In genomic region chr19:47112664-47113445, GRCh38 we compare ENCODE assay signal across 8 cellular contexts. TPM values are rescaled to one million over a fixed set of nuclear protein-coding genes. Genes with fewer than 3 reads are reported as not detected.
DNase-seq lines count a peak whose midpoint lies in the region; ATAC-seq and TF ChIP-seq lines count a peak whose summit lies in the region.

No MANE protein-coding gene starts in this region.

- H3K4me1 Mint-ChIP-seq in IgD-negative memory B cell, result peaks cover 20 to 31% (median 24%) of the 10 kb centered on the region in 3 donors

- H3K36me3 Mint-ChIP-seq in IgD-negative memory B cell, result peaks cover 5% of the 10 kb centered on the region

- peak; percentile 99 for DNase-seq in DMS153 (lab: John Stamatoyannopoulos, UW)
- peak; percentile 100 for DNase-seq in OCI-M1 (lab: John Stamatoyannopoulos, UW)
- peak; percentile 99 for DNase-seq in activated T-cell treated with anti-CD3 and anti-CD28 coated beads for 48 hours (ENCODE audit: low read depth)
- peak; percentile 99 for DNase-seq in epithelial cell of esophagus (ENCODE audit: low read depth)
- DNase-seq in stimulated activated CD8-positive, alpha-beta memory T cell treated with anti-CD3 and anti-CD28 coated beads, Interleukin-2, amount 100 ng/mL, for 48 hours (ENCODE audit: low read depth in 2 of 2), result peak; percentile 96 to 99

- no peaks in the 10 kb centered on the region for H3K9me3 ChIP-seq in mononuclear cell (ENCODE audit: low read depth, low read length)

- H3K27me3 ChIP-seq in mononuclear cell (ENCODE audit: insufficient read depth, low read length), result no peaks in the 10 kb centered on the region

- H3K4me3 ChIP-seq in epithelial cell of esophagus (ENCODE audit: low read length), result peak overlapping the region; percentile 99
- peak overlapping the region; percentile 98 for H3K4me3 ChIP-seq in mononuclear cell (ENCODE audit: low read length)

- H3K9me3 Mint-ChIP-seq in IgD-negative memory B cell, result no peaks in the 10 kb centered on the region

- peak overlapping the region; percentile 97 to 100 (median 99) for H3K4me3 Mint-ChIP-seq in IgD-negative memory B cell

- peak; percentile 81 for ATAC-seq in GM21576 (IDR thresholded peaks at IDR 0.05; ENCODE audit: unreplicated experiment)

- TF ChIP-seq CTCF in epithelial cell of esophagus (IDR thresholded peaks at IDR 0.05; ENCODE audit: insufficient read depth, low read depth, low read length, missing control alignments), result no peak

- H3K27ac Mint-ChIP-seq in IgD-negative memory B cell, result peak overlapping the region; percentile 99 to 100 (median 100)

- H3K27me3 Mint-ChIP-seq in IgD-negative memory B cell, result no peaks in the 10 kb centered on the region

- peaks cover 35% of the 10 kb centered on the region for H3K4me1 ChIP-seq in mononuclear cell (ENCODE audit: insufficient read depth, low read length)

RNA-seq across cellular contexts. Expression of gene ZC3H4, which starts 0.7 kb away (rescaled TPM):
- polyA plus RNA-seq in IgD-negative memory B cell, result 3.5 TPM
- 10.4 TPM for total RNA-seq in mononuclear cell

RNA-seq across cellular contexts. Expression of gene SAE1, which starts 17.8 kb away (rescaled TPM):
- polyA plus RNA-seq in IgD-negative memory B cell, result 77.7 TPM
- total RNA-seq in mononuclear cell, result 29.5 TPM

Comparison
In these comparisons a context has a peak if more than half of its experiments do, and no peak if none do; other contexts are left out.
1. Peak in every context shown above with its lines: DNase-seq, ATAC-seq and H3K4me3 ChIP-seq.